ENCODE assay signal across 17 cellular contexts in the genomic region with DNA sequence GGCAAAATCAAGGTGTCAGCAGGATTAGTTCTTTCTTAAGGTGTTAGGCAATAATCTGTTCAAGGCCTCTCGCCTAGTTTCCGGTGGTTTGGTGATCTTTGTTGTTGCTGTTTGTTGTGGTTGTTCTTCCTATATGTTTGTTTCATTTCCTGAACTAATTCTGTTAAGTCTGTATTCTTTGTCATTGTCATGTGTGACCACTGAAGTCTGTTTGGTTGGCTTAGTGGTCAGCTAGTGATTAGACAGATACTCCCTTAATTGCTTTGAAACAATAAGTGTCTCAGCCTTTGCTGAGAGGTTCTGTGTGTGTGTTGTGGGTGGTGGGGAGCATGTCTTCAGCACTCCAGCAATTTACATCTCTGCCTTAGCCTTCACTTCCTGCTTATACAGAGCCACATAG. TPM values are rescaled to one million over a fixed set of nuclear protein-coding genes. Genes with fewer than 3 reads are reported as not detected.
DNase-seq lines count a peak whose midpoint lies in the region; ATAC-seq and TF ChIP-seq lines count a peak whose summit lies in the region.
"Had no signal": no experiment of that assay in that cellular context is flagged by ENCODE, and none has a peak within 500 bp of the region (broad histone marks: within the 10 kb centered on the region; RNA-seq: fewer than 3 reads in every experiment).

No MANE protein-coding gene starts in this region.

- peaks cover 9% of the 10 kb centered on the region for H3K9me3 ChIP-seq in CD8-positive, alpha-beta memory T cell (ENCODE audit: low read length)
- H3K9me3 ChIP-seq: BE2C had no signal

- no peak overlapping the region for H3K4me3 ChIP-seq in CD8-positive, alpha-beta memory T cell (ENCODE audit: low read length)

- peak overlapping the region; percentile 3 to 74 (median 17) for H3K27ac Mint-ChIP-seq in CD8-positive, alpha-beta memory T cell
- H3K27ac Mint-ChIP-seq in HFFc6 = peak overlapping the region; percentile 91
- no peak overlapping the region for H3K27ac Mint-ChIP-seq in activated CD8-positive, alpha-beta T cell treated with anti-CD3 and anti-CD28 coated beads, Interleukin-2, amount 10 ng/mL, durations not matched to agents 7 days and 5 days
- H3K27ac Mint-ChIP-seq: H9 had no signal

- peaks cover 10 to 12% (median 10%) of the 10 kb centered on the region in 3 donors for H3K4me1 Mint-ChIP-seq in CD8-positive, alpha-beta memory T cell
- H3K4me1 Mint-ChIP-seq in HFFc6 (ENCODE audit: low read depth) = peaks cover 46% of the 10 kb centered on the region
- H3K4me1 Mint-ChIP-seq in activated CD8-positive, alpha-beta T cell treated with anti-CD3 and anti-CD28 coated beads, Interleukin-2, amount 10 ng/mL, durations not matched to agents 7 days and 5 days (ENCODE audit: low read depth) = peaks cover 13% of the 10 kb centered on the region
- H3K4me1 Mint-ChIP-seq: H9 had no signal

- CTCF ChIA-PET in CD8-positive, alpha-beta memory T cell (lab: Charles Lee) = interaction anchor here (2.5 kb wide), 1 partner anchor 17 kb away, joined by 12 read pairs; no protein-coding TSS in a partner anchor
- CTCF ChIA-PET in activated CD8-positive, alpha-beta T cell treated with anti-CD3 and anti-CD28 coated beads, Interleukin-2, amount 10 ng/mL, durations not matched to agents 7 days and 5 days (lab: Charles Lee) = interaction anchor here (1.6 to 1.7 kb wide), 3 partner anchors 17 to 217 kb away, joined by 3 to 10 read pairs (median 7); no protein-coding TSS in a partner anchor

- POLR2A ChIA-PET in CD8-positive, alpha-beta memory T cell (lab: Charles Lee) = no interaction called here
- POLR2A ChIA-PET in activated CD8-positive, alpha-beta T cell treated with anti-CD3 and anti-CD28 coated beads, Interleukin-2, amount 10 ng/mL, durations not matched to agents 7 days and 5 days (lab: Charles Lee) = no interaction called here

- DNase-seq in CD8-positive, alpha-beta memory T cell = peak in 1 of 5 donors; percentile 10
- DNase-seq in HFFc6 = no peak
- peak; percentile 33 for DNase-seq in activated CD8-positive, alpha-beta T cell treated with anti-CD3 and anti-CD28 coated beads, Interleukin-2, amount 10 ng/mL, durations not matched to agents 7 days and 5 days
- peak; percentile 25 for DNase-seq in islet precursor cell
- DNase-seq in NCI-H1105 (lab: John Stamatoyannopoulos, UW) = no peak
- no peak for DNase-seq in NCI-H524 (lab: John Stamatoyannopoulos, UW)
- DNase-seq in activated gamma-delta T cell (lab: John Stamatoyannopoulos, UW) = no peak
- DNase-seq: BE2C; H9; KBM-7; NCI-H1092; NCI-H2227 treated with DMSO at 0.1 percent for 48 hours; NCI-H526 treated with DMSO at 0.1 percent for 48 hours; NK-92 treated with Interleukin-12 subunit alpha and Interleukin-12 subunit beta, amount 100 ng/mL, for 24 hours; OCI-M1 had no signal

- peaks cover 0 to 21% (median 8%) of the 10 kb centered on the region in 5 donors for H3K9me3 Mint-ChIP-seq in CD8-positive, alpha-beta memory T cell
- peaks cover 7% of the 10 kb centered on the region; the same call in 1 of the 2 replicates for H3K9me3 Mint-ChIP-seq in HFFc6
- no peaks in the 10 kb centered on the region for H3K9me3 Mint-ChIP-seq in activated CD8-positive, alpha-beta T cell treated with anti-CD3 and anti-CD28 coated beads, Interleukin-2, amount 10 ng/mL, durations not matched to agents 7 days and 5 days (ENCODE audit: insufficient read depth)

- H3K4me3 Mint-ChIP-seq in CD8-positive, alpha-beta memory T cell = peak overlapping the region in 1 of 7 donors; percentile 8
- H3K4me3 Mint-ChIP-seq in HFFc6 = peak overlapping the region; percentile 53; the same call in 1 of the 2 replicates
- no peak overlapping the region for H3K4me3 Mint-ChIP-seq in activated CD8-positive, alpha-beta T cell treated with anti-CD3 and anti-CD28 coated beads, Interleukin-2, amount 10 ng/mL, durations not matched to agents 7 days and 5 days
- H3K4me3 Mint-ChIP-seq: H9 had no signal

- TF ChIP-seq CTCF in HFFc6 (IDR thresholded peaks at IDR 0.05) = no peak

- no peaks in the 10 kb centered on the region for H3K4me1 ChIP-seq in CD8-positive, alpha-beta memory T cell (ENCODE audit: insufficient read depth, low read length)
- H3K4me1 ChIP-seq: BE2C had no signal

- H3K27me3 Mint-ChIP-seq in CD8-positive, alpha-beta memory T cell = no peaks in the 10 kb centered on the region
- H3K27me3 Mint-ChIP-seq in HFFc6 (ENCODE audit: insufficient read depth) = no peaks in the 10 kb centered on the region; the same call in 1 of the 2 replicates
- H3K27me3 Mint-ChIP-seq in activated CD8-positive, alpha-beta T cell treated with anti-CD3 and anti-CD28 coated beads, Interleukin-2, amount 10 ng/mL, durations not matched to agents 7 days and 5 days (ENCODE audit: low read depth) = no peaks in the 10 kb centered on the region
- H3K27me3 Mint-ChIP-seq: CD4-positive, alpha-beta memory T cell had no signal

- no peaks in the 10 kb centered on the region for H3K27me3 ChIP-seq in CD8-positive, alpha-beta memory T cell (ENCODE audit: insufficient read depth, low read length, poor library complexity, severe bottlenecking)
- H3K27me3 ChIP-seq: BE2C had no signal

- no peaks in the 10 kb centered on the region for H3K36me3 ChIP-seq in CD8-positive, alpha-beta memory T cell (ENCODE audit: insufficient read depth, low read length)
- H3K36me3 ChIP-seq: BE2C had no signal

- ATAC-seq in activated CD8-positive, alpha-beta T cell treated with anti-CD3 and anti-CD28 coated beads, Interleukin-2, amount 10 ng/mL, durations not matched to agents 7 days and 5 days = peak; percentile 33

- H3K27ac ChIP-seq in CD8-positive, alpha-beta memory T cell (ENCODE audit: low read depth, low read length) = no peak overlapping the region
- H3K27ac ChIP-seq: RWPE1 had no signal

- H3K36me3 Mint-ChIP-seq in CD8-positive, alpha-beta memory T cell = peaks cover 4 to 18% (median 4%) of the 10 kb centered on the region in 3 donors
- peaks cover 23% of the 10 kb centered on the region for H3K36me3 Mint-ChIP-seq in HFFc6 (ENCODE audit: low read depth)
- H3K36me3 Mint-ChIP-seq in activated CD8-positive, alpha-beta T cell treated with anti-CD3 and anti-CD28 coated beads, Interleukin-2, amount 10 ng/mL, durations not matched to agents 7 days and 5 days (ENCODE audit: low read depth) = no peaks in the 10 kb centered on the region

RNA-seq across cellular contexts. Expression of a gene that starts 46.0 kb away (rescaled TPM):
- 1 to 10 TPM; 1.1 to 1.5 TPM for total RNA-seq in CD8-positive, alpha-beta memory T cell
- polyA plus RNA-seq in CD8-positive, alpha-beta memory T cell = 0.14 TPM
- 1 to 10 TPM in 4 of 6 experiments, under 1 TPM in 2; 0.43 to 1.7 (median 1.1) TPM for total RNA-seq in HFFc6 (2021; fragmentation: NEBNext Ultra II Directional; extraction: Animal tissue kit (Norgen Biotek cat#: 25700))
- under 1 TPM; 0.76 to 0.97 TPM for total RNA-seq in activated CD8-positive, alpha-beta T cell treated with anti-CD3 and anti-CD28 coated beads, Interleukin-2, amount 10 ng/mL, durations not matched to agents 7 days and 5 days

Comparison
In these comparisons a context has a peak if more than half of its experiments do, and no peak if none do; other contexts are left out.
1. DNase-seq: peak in activated CD8-positive, alpha-beta T cell treated with anti-CD3 and anti-CD28 coated beads, Interleukin-2, amount 10 ng/mL, durations not matched to agents 7 days and 5 days (single experiment) and islet precursor cell (single experiment); none in HFFc6 (single experiment), NCI-H1105 (single experiment), NCI-H524 (0 of 2) and activated gamma-delta T cell (single experiment).